In the genomic region with DNA sequence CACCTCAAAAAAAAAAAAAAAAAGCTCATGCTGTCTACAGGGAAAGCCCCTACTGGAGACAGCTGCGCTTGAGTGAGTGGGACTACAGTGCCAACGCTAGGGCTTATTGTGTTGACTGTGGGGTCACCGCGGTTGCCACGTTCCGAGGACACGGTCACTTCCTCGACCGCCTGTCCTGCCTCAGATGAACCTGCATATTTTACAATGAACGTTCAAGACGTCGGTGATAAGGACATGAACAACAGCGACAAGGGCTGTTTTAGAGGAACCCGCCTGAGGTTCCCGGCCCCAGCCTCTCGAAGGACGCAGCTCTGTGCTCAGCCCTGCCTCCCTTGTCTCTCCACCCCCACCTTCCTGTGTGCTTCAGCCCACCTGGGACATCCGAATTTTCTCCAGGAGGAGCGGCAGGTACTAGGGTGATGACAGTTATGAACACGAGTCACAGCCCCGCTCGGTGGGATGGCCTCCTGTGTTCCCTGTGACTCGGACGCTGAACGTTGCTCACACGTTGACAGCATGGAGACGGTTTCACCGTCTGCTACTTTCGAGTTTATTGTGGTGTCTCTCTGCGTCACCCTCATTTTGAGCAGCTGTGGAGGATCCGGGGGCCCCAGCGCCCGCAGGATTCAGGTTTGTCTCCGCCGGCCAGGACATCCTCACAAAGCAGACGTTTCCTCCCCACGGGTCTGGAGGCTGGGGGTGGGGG, we compare ENCODE assay signal across 7 cellular contexts. TPM values are rescaled to one million over a fixed set of nuclear protein-coding genes. Genes with fewer than 3 reads are reported as not detected.
A peak's percentile ranks its signal among the peaks of the same experiment; 100 is the strongest.
DNase-seq lines count a peak whose midpoint lies in the region; ATAC-seq lines count a peak whose summit lies in the region.

No MANE protein-coding gene starts in this region.

- peak overlapping the region; percentile 60 for H3K4me3 Mint-ChIP-seq in dendritic cell treated with granulocyte-macrophage colony-stimulating factor and Interleukin-4, amounts not matched to agents 40 ng/mL and 50 ng/mL, for 4 days

- no peaks in the 10 kb centered on the region for H3K36me3 Mint-ChIP-seq in dendritic cell treated with granulocyte-macrophage colony-stimulating factor and Interleukin-4, amounts not matched to agents 40 ng/mL and 50 ng/mL, for 4 days (ENCODE audit: low read depth)

- peaks cover 44% of the 10 kb centered on the region for H3K27me3 Mint-ChIP-seq in dendritic cell treated with granulocyte-macrophage colony-stimulating factor and Interleukin-4, amounts not matched to agents 40 ng/mL and 50 ng/mL, for 4 days

- H3K9me3 Mint-ChIP-seq in dendritic cell treated with granulocyte-macrophage colony-stimulating factor and Interleukin-4, amounts not matched to agents 40 ng/mL and 50 ng/mL, for 4 days = no peaks in the 10 kb centered on the region

- intact Hi-C loops in dendritic cell treated with granulocyte-macrophage colony-stimulating factor and Interleukin-4, amounts not matched to agents 40 ng/mL and 50 ng/mL, for 4 days (cut with micrococcal nuclease) = no loop called here

- H3K4me1 Mint-ChIP-seq in dendritic cell treated with granulocyte-macrophage colony-stimulating factor and Interleukin-4, amounts not matched to agents 40 ng/mL and 50 ng/mL, for 4 days (ENCODE audit: low read depth) = peaks cover 67% of the 10 kb centered on the region

- peak overlapping the region; percentile 63 for H3K27ac Mint-ChIP-seq in dendritic cell treated with granulocyte-macrophage colony-stimulating factor and Interleukin-4, amounts not matched to agents 40 ng/mL and 50 ng/mL, for 4 days

- DNase-seq in T-helper 2 cell (peak in 3 of 5 experiments; percentile 57 to 83 (median 66)), mesenteric fat pad (ENCODE audit: low spot score) (no peak), NCI-H446 treated with DMSO at 0.1 percent for 48 hours (lab: John Stamatoyannopoulos, UW) (no peak), COR-L47 (lab: John Stamatoyannopoulos, UW) (no peak)
- peak; percentile 50 for DNase-seq in stimulated activated CD8-positive, alpha-beta memory T cell treated with anti-CD3 and anti-CD28 coated beads, Interleukin-4, amount 100 ng/mL, for 24 hours (ENCODE audit: low read depth)

- ATAC-seq in GM21619 (IDR thresholded peaks at IDR 0.05; ENCODE audit: unreplicated experiment) = peak; percentile 79

RNA-seq across cellular contexts. Expression of a gene that starts 11.3 kb away (rescaled TPM):
- total RNA-seq in mesenteric fat pad = 3.9 TPM

RNA-seq across cellular contexts. Expression of a gene that starts 13.9 kb away (rescaled TPM):
- 547 TPM for total RNA-seq in mesenteric fat pad

RNA-seq across cellular contexts. Expression of a gene that starts 38.4 kb away (rescaled TPM):
- 155 TPM for total RNA-seq in mesenteric fat pad

RNA-seq across cellular contexts. Expression of a gene that starts 41.6 kb away (rescaled TPM):
- total RNA-seq in mesenteric fat pad = 9.2 TPM

RNA-seq across cellular contexts. Expression of a gene that starts 47.2 kb away (rescaled TPM):
- 16.2 TPM for total RNA-seq in mesenteric fat pad

Comparison
In these comparisons a context has a peak if more than half of its experiments do, and no peak if none do; other contexts are left out.
1. DNase-seq: peak in T-helper 2 cell (3 of 5) and stimulated activated CD8-positive, alpha-beta memory T cell treated with anti-CD3 and anti-CD28 coated beads, Interleukin-4, amount 100 ng/mL, for 24 hours (single experiment); none in mesenteric fat pad (single experiment), NCI-H446 treated with DMSO at 0.1 percent for 48 hours (single experiment) and COR-L47 (single experiment).